Comparison of ENCODE assay signal across 8 cellular contexts in genomic region chr10:97210576-97210975, GRCh38. TPM values are rescaled to one million over a fixed set of nuclear protein-coding genes. Genes with fewer than 3 reads are reported as not detected.
A peak's percentile ranks its signal among the peaks of the same experiment; 100 is the strongest.
DNase-seq lines count a peak whose midpoint lies in the region; ATAC-seq and TF ChIP-seq lines count a peak whose summit lies in the region.

No MANE protein-coding gene starts in this region.

- peaks cover 0 to 2% (median 0%) of the 10 kb centered on the region in 8 donors for H3K9me3 Mint-ChIP-seq in CD4-positive, alpha-beta memory T cell
- H3K9me3 Mint-ChIP-seq in HFFc6 (no peaks in the 10 kb centered on the region), natural killer cell (no peaks in the 10 kb centered on the region)

- ATAC-seq in esophagus mucosa (peak; percentile 66), natural killer cell (peak; percentile 61 to 79 (median 70))

- H3K36me3 Mint-ChIP-seq in CD4-positive, alpha-beta memory T cell, result no peaks in the 10 kb centered on the region
- H3K36me3 Mint-ChIP-seq in HFFc6 (ENCODE audit: low read depth), result no peaks in the 10 kb centered on the region
- no peaks in the 10 kb centered on the region for H3K36me3 Mint-ChIP-seq in natural killer cell

- H3K27ac ChIP-seq in CD4-positive, alpha-beta memory T cell (ENCODE audit: low read depth, low read length), result no peak overlapping the region
- no peak overlapping the region for H3K27ac ChIP-seq in substantia nigra (ENCODE audit: low read depth, low read length, poor library complexity, severe bottlenecking)

- H3K9me3 ChIP-seq in CD4-positive, alpha-beta memory T cell (ENCODE audit: control insufficient read depth in 1 of 2, low read length in 2 of 2), result no peaks in the 10 kb centered on the region

- H3K27me3 ChIP-seq in CD4-positive, alpha-beta memory T cell (ENCODE audit: insufficient read depth, low read length), result no peaks in the 10 kb centered on the region

- H3K4me1 Mint-ChIP-seq in CD4-positive, alpha-beta memory T cell, result no peaks in the 10 kb centered on the region
- H3K4me1 Mint-ChIP-seq in HFFc6 (ENCODE audit: low read depth) (no peaks in the 10 kb centered on the region), natural killer cell (no peaks in the 10 kb centered on the region)

- no peak overlapping the region for H3K4me3 ChIP-seq in CD4-positive, alpha-beta memory T cell (ENCODE audit: low read length in 2 of 2)

- H3K36me3 ChIP-seq in CD4-positive, alpha-beta memory T cell (ENCODE audit: insufficient read depth, low read length), result no peaks in the 10 kb centered on the region

- H3K4me3 Mint-ChIP-seq in CD4-positive, alpha-beta memory T cell, result no peak overlapping the region
- H3K4me3 Mint-ChIP-seq in HFFc6 (no peak overlapping the region), natural killer cell (no peak overlapping the region)

- DNase-seq in CD4-positive, alpha-beta memory T cell, result peak; percentile 50 to 64 (median 57)
- DNase-seq in HFFc6 (peak; percentile 42), OCI-M1 (lab: John Stamatoyannopoulos, UW) (peak; percentile 89), activated T-cell treated with anti-CD3 and anti-CD28 coated beads for 1 hour (ENCODE audit: low read depth) (peak; percentile 66), natural killer cell (peak; percentile 63), substantia nigra (lab: John Stamatoyannopoulos, UW) (peak in 37 of 49 donors; percentile 5 to 68 (median 33)), NCI-H2029 treated with DMSO at 0.1 percent for 48 hours (lab: John Stamatoyannopoulos, UW) (no peak)

- H3K4me1 ChIP-seq in CD4-positive, alpha-beta memory T cell (ENCODE audit: insufficient read depth, low read length), result no peaks in the 10 kb centered on the region

- H3K27me3 Mint-ChIP-seq in CD4-positive, alpha-beta memory T cell, result peaks cover 0 to under 1% of the 10 kb centered on the region in 2 donors
- peaks cover 11% of the 10 kb centered on the region for H3K27me3 Mint-ChIP-seq in HFFc6 (ENCODE audit: insufficient read depth)
- no peaks in the 10 kb centered on the region for H3K27me3 Mint-ChIP-seq in natural killer cell (ENCODE audit: low read depth in 2 of 2)

- CTCF ChIA-PET in CD4-positive, alpha-beta memory T cell (lab: Charles Lee; ENCODE audit: partially characterized antibody), result interaction anchor here (0.7 to 24.1 kb wide), 39 partner anchors 5 to 815 kb away, joined by 3 to 422 read pairs (median 4); no protein-coding TSS in a partner anchor

- intact Hi-C loops in CD4-positive, alpha-beta memory T cell (cut with micrococcal nuclease), result loop anchor here (1.0 kb wide), 2 partner anchors 137 to 173 kb away; no protein-coding TSS in a partner anchor
- intact Hi-C loops in natural killer cell (cut with micrococcal nuclease), result loop anchor here (1.0 kb wide), 3 partner anchors 137 to 814 kb away; no protein-coding TSS in a partner anchor

- TF ChIP-seq CTCF in HFFc6 (IDR thresholded peaks at IDR 0.05), result peak; percentile 100
- TF ChIP-seq CTCF in natural killer cell (IDR thresholded peaks at IDR 0.05), result peak; percentile 99

- POLR2A ChIA-PET in CD4-positive, alpha-beta memory T cell (lab: Charles Lee; ENCODE audit: partially characterized antibody), result interaction anchor here (1.2 kb wide), 1 partner anchor 138 kb away, joined by 8 read pairs; no protein-coding TSS in a partner anchor

- no peak overlapping the region for H3K27ac Mint-ChIP-seq in CD4-positive, alpha-beta memory T cell
- H3K27ac Mint-ChIP-seq in HFFc6 (no peak overlapping the region), natural killer cell (no peak overlapping the region)

RNA-seq across cellular contexts. Expression of gene SLIT1, which starts 24.8 kb away (rescaled TPM):
- under 1 TPM; 0.28 to 0.32 TPM for total RNA-seq in CD4-positive, alpha-beta memory T cell
- under 1 TPM in 1 of 2 donors, not detected in 1; 0.05 TPM for polyA plus RNA-seq in CD4-positive, alpha-beta memory T cell
- total RNA-seq in HFFc6 (2021; fragmentation: NEBNext Ultra II Directional; extraction: Animal tissue kit (Norgen Biotek cat#: 25700)), result under 1 TPM in 1 of 6 experiments, not detected in 5; 0.05 TPM
- total RNA-seq in esophagus mucosa (0.16 TPM), natural killer cell (1 to 10 TPM in 2 of 3 donors, under 1 TPM in 1; 0.28 to 1.5 (median 1.1) TPM)
